Comparison of ENCODE assay signal across 8 cellular contexts in the genomic region with DNA sequence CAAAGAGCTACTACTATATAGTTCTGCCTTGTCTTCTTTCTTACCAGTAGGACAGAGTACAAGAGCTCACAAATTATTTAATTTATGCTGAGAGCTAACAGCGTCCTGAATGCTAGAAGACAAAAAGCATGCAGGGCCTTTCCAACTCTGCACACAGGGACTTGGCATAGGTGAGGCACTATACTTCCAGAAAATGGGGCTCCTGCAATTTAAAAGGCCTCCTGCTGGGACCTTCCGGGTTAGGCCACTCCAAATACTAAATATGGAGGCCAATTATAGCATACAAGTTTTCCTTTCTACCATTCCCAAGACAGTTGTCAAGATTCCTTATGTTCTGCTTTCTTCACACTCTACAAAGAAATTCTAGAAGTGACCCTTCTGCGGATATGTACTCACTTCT. TPM values are rescaled to one million over a fixed set of nuclear protein-coding genes. Genes with fewer than 3 reads are reported as not detected.
A peak's percentile ranks its signal among the peaks of the same experiment; 100 is the strongest.
DNase-seq lines count a peak whose midpoint lies in the region; ATAC-seq, FAIRE-seq and TF ChIP-seq lines count a peak whose summit lies in the region.

No MANE protein-coding gene starts in this region.

- DNase-seq in CD4-positive, alpha-beta memory T cell = peak in 1 of 5 donors; percentile 9
- DNase-seq in H7 (peak; percentile 17), RPMI7951 (ENCODE audit: low read depth) (peak; percentile 8), endothelial cell of umbilical vein (ENCODE audit: low read depth, low spot score) (peak; percentile 29), osteoblast (ENCODE audit: insufficient read length, low spot score, missing footprints) (peak; percentile 69), hippocampal formation (lab: John Stamatoyannopoulos, UW) (no peak), germinal center (ENCODE audit: low spot score) (no peak)

- no peaks in the 10 kb centered on the region for H3K9me1 ChIP-seq in endothelial cell of umbilical vein (replicated peaks; ENCODE audit: control insufficient read depth, extremely low read depth, insufficient read depth, low read length)

- H3K79me2 ChIP-seq in endothelial cell of umbilical vein (ENCODE audit: control insufficient read depth, insufficient read depth, low read length) = peaks cover 56% of the 10 kb centered on the region
- H3K79me2 ChIP-seq in osteoblast (ENCODE audit: insufficient read depth, low read length) = peaks cover 60% of the 10 kb centered on the region

- peak overlapping the region in 6 of 7 donors; percentile 15 to 97 (median 66) for H3K27ac Mint-ChIP-seq in CD4-positive, alpha-beta memory T cell

- CTCF ChIA-PET in CD4-positive, alpha-beta memory T cell (lab: Charles Lee; ENCODE audit: partially characterized antibody) = interaction anchor here (3.6 kb wide), 1 partner anchor 16 kb away, joined by 49 read pairs; a partner anchor contains a TSS
- CTCF ChIA-PET in endothelial cell of umbilical vein (lab: Charles Lee) = interaction anchor here (1.0 to 2.3 kb wide), 2 partner anchors 18 to 176 kb away, joined by 3 to 8 read pairs; a partner anchor contains a TSS

- no peak for TF ChIP-seq POLR2A in endothelial cell of umbilical vein (IDR thresholded peaks at IDR 0.05; ENCODE audit: low read depth, low read length)

- peaks cover 36% of the 10 kb centered on the region for H3K4me1 ChIP-seq in CD4-positive, alpha-beta memory T cell (ENCODE audit: insufficient read depth, low read length)
- H3K4me1 ChIP-seq in endothelial cell of umbilical vein (ENCODE audit: control insufficient read depth, extremely low read depth, insufficient read depth, low read length) = peaks cover 26% of the 10 kb centered on the region
- H3K4me1 ChIP-seq in osteoblast (ENCODE audit: insufficient read depth, low read length) = peaks cover 20% of the 10 kb centered on the region

- POLR2A ChIA-PET in CD4-positive, alpha-beta memory T cell (lab: Charles Lee; ENCODE audit: partially characterized antibody) = interaction anchor here (2.7 to 3.1 kb wide), 2 partner anchors 17 to 22 kb away, joined by 8 to 74 read pairs; a partner anchor contains a TSS
- POLR2A ChIA-PET in endothelial cell of umbilical vein (lab: Charles Lee) = interaction anchor here (2.0 kb wide), 1 partner anchor 18 kb away, joined by 9 read pairs; a partner anchor contains a TSS

- H3K36me3 ChIP-seq in CD4-positive, alpha-beta memory T cell (ENCODE audit: insufficient read depth, low read length) = no peaks in the 10 kb centered on the region
- peaks cover 1% of the 10 kb centered on the region for H3K36me3 ChIP-seq in H7 (replicated peaks; ENCODE audit: control insufficient read depth, insufficient read depth, low read length)
- H3K36me3 ChIP-seq in endothelial cell of umbilical vein (ENCODE audit: control insufficient read depth in 2 of 2, extremely low read depth in 1 of 2, insufficient read depth in 2 of 2, low read length in 2 of 2) = peaks cover 0 to 4% of the 10 kb centered on the region in 2 experiments
- peaks cover 7% of the 10 kb centered on the region for H3K36me3 ChIP-seq in osteoblast (ENCODE audit: insufficient read depth, low read length)

- no peak for TF ChIP-seq CTCF in endothelial cell of umbilical vein (IDR thresholded peaks at IDR 0.05; ENCODE audit: extremely low read depth in 1 of 2, insufficient read depth in 1 of 2, low read depth in 1 of 2, low read length in 2 of 2)
- TF ChIP-seq CTCF in osteoblast (IDR thresholded peaks at IDR 0.05; ENCODE audit: extremely low read depth, low read depth, low read length) = no peak

- no peaks in the 10 kb centered on the region for H3K27me3 ChIP-seq in CD4-positive, alpha-beta memory T cell (ENCODE audit: insufficient read depth, low read length)
- H3K27me3 ChIP-seq in H7 (ENCODE audit: control insufficient read depth, insufficient read depth, low read length) (no peaks in the 10 kb centered on the region), endothelial cell of umbilical vein (ENCODE audit: control insufficient read depth in 2 of 2, insufficient read depth in 2 of 2, low read length in 2 of 2) (peaks cover 0 to 4% of the 10 kb centered on the region in 2 experiments), osteoblast (ENCODE audit: insufficient read depth, low read length) (peaks cover 6% of the 10 kb centered on the region)

- intact Hi-C loops in CD4-positive, alpha-beta memory T cell (cut with micrococcal nuclease) = loop anchor here (2.0 kb wide), 1 partner anchor 20 kb away; no protein-coding TSS in a partner anchor
- intact Hi-C loops in endothelial cell of umbilical vein (cut with micrococcal nuclease) = loop anchor here (5.0 kb wide), 2 partner anchors 441 to 536 kb away; no protein-coding TSS in a partner anchor

- H3K4me1 Mint-ChIP-seq in CD4-positive, alpha-beta memory T cell = peaks cover 16 to 34% (median 26%) of the 10 kb centered on the region in 4 donors

- dilution Hi-C loops in endothelial cell of umbilical vein (cut with MboI; ENCODE audit: extremely low pct_ligation_motif_present, low sequenced_read_pairs) = no loop called here

- ATAC-seq in HG03045 (IDR thresholded peaks at IDR 0.05; ENCODE audit: unreplicated experiment) = no peak

- H3K4me2 ChIP-seq in endothelial cell of umbilical vein (ENCODE audit: insufficient read depth, low read length) (peak overlapping the region; percentile 74), osteoblast (ENCODE audit: insufficient read depth, low read length) (peak overlapping the region; percentile 99)

- no peaks in the 10 kb centered on the region for H3K9me3 Mint-ChIP-seq in CD4-positive, alpha-beta memory T cell

- H3K27me3 Mint-ChIP-seq in CD4-positive, alpha-beta memory T cell = peaks cover 8 to 13% of the 10 kb centered on the region in 2 donors

- peak overlapping the region; percentile 54 for H3K9ac ChIP-seq in endothelial cell of umbilical vein (replicated peaks; ENCODE audit: extremely low read depth, insufficient read depth, low read length)

- H2AFZ ChIP-seq in endothelial cell of umbilical vein (ENCODE audit: low read depth, low read length) (no peak overlapping the region), osteoblast (ENCODE audit: low read length) (no peak overlapping the region)

- H3K9me3 ChIP-seq in CD4-positive, alpha-beta memory T cell (ENCODE audit: control insufficient read depth in 1 of 2, low read length in 2 of 2) = no peaks in the 10 kb centered on the region
- H3K9me3 ChIP-seq in endothelial cell of umbilical vein (replicated peaks; ENCODE audit: control insufficient read depth, insufficient read depth, low read length) (no peaks in the 10 kb centered on the region), osteoblast (ENCODE audit: low read depth, low read length) (no peaks in the 10 kb centered on the region)

- no peaks in the 10 kb centered on the region for H4K20me1 ChIP-seq in endothelial cell of umbilical vein (replicated peaks; ENCODE audit: control insufficient read depth, extremely low read depth, insufficient read depth, low read length)
- H4K20me1 ChIP-seq in osteoblast (ENCODE audit: insufficient read depth, low read length) = peaks cover 6% of the 10 kb centered on the region

- H3K4me3 ChIP-seq in CD4-positive, alpha-beta memory T cell (ENCODE audit: low read length in 2 of 2) = peak overlapping the region; percentile 19 to 58
- peak overlapping the region; percentile 95 for H3K4me3 ChIP-seq in H7 (ENCODE audit: insufficient read depth, low read depth, low read length)
- H3K4me3 ChIP-seq in endothelial cell of umbilical vein (replicated peaks in 1 of 3; ENCODE audit: insufficient read depth in 1 of 3, low read depth in 1 of 3, low read length in 3 of 3) = peak overlapping the region; percentile 64 to 94 (median 73)
- peak overlapping the region; percentile 92 for H3K4me3 ChIP-seq in osteoblast (ENCODE audit: insufficient read depth, low read length)

- peak overlapping the region; percentile 86 to 97 (median 94) for H3K4me3 Mint-ChIP-seq in CD4-positive, alpha-beta memory T cell

- FAIRE-seq in endothelial cell of umbilical vein (lab: Jason Lieb, UNC) = no peak

- peaks cover 8 to 21% of the 10 kb centered on the region in 2 donors for H3K36me3 Mint-ChIP-seq in CD4-positive, alpha-beta memory T cell

- H3K27ac ChIP-seq in CD4-positive, alpha-beta memory T cell (ENCODE audit: low read depth, low read length) = no peak overlapping the region
- H3K27ac ChIP-seq in endothelial cell of umbilical vein (ENCODE audit: insufficient read depth, low read depth, low read length) (no peak overlapping the region), osteoblast (ENCODE audit: low read depth, low read length) (peak overlapping the region; percentile 40)

- no TSS peak for BruUV-seq in endothelial cell of umbilical vein (replicated peaks; lab: Mats Ljungman, UMichigan)

TF ChIP-seq in endothelial cell of umbilical vein, 7 proteins besides CTCF, POLR2A, EP300 and RAD21 (continues in another document):
- no peak for TF ChIP-seq FOS (IDR thresholded peaks at IDR 0.05; ENCODE audit: borderline replicate concordance, insufficient read depth, low read length)

RNA-seq across cellular contexts. Expression of a gene that starts 0.9 kb away (rescaled TPM):
- 10 to 100 TPM; 14.4 TPM for total RNA-seq in CD4-positive, alpha-beta memory T cell
- 10 to 100 TPM; 21.9 to 28.1 TPM for polyA plus RNA-seq in CD4-positive, alpha-beta memory T cell
- total RNA-seq in H7 (2014; rRNA removed; shearing (Covaris generic)) = 118 and 128 TPM in 2 replicates
- total RNA-seq in RPMI7951 (2014; rRNA removed; shearing (Covaris generic)) = 81.6 and 106 TPM in 2 replicates
- total RNA-seq in endothelial cell of umbilical vein (49.8 and 52.9 TPM in 2 replicates), osteoblast (45.7 and 60.1 TPM in 2 replicates)
- 32.8 and 32.9 TPM in 2 replicates for polyA plus RNA-seq in endothelial cell of umbilical vein
- polyA plus RNA-seq in endothelial cell of umbilical vein (2011; cell fraction: cytosol; rRNA removed) = 40.5 and 45.7 TPM in 2 replicates
- 19.6 and 25.7 TPM in 2 replicates for polyA plus RNA-seq in endothelial cell of umbilical vein (2011; cell fraction: nucleus; rRNA removed)
- polyA plus RNA-seq in endothelial cell of umbilical vein (2012) = 80.7 and 97.5 TPM in 2 replicates
- 12.4 and 12.5 TPM in 2 replicates for polyA minus RNA-seq in endothelial cell of umbilical vein
- polyA minus RNA-seq in endothelial cell of umbilical vein (2011; cell fraction: cytosol; rRNA and poly(A)+ RNA removed) = 27.4 TPM
- 10.6 and 24.5 TPM in 2 replicates for polyA minus RNA-seq in endothelial cell of umbilical vein (2011; cell fraction: nucleus; rRNA and poly(A)+ RNA removed)

RNA-seq across cellular contexts. Expression of a gene that starts 18.2 kb away (rescaled TPM):
- total RNA-seq in CD4-positive, alpha-beta memory T cell = 1 to 10 TPM; 3.9 to 4.2 TPM
- 1 to 10 TPM in 1 of 2 donors, under 1 TPM in 1; 0.58 to 1.1 TPM for polyA plus RNA-seq in CD4-positive, alpha-beta memory T cell
- 10.3 and 11.9 TPM in 2 replicates for total RNA-seq in H7 (2014; rRNA removed; shearing (Covaris generic))
- 13.8 and 18.5 TPM in 2 replicates for total RNA-seq in RPMI7951 (2014; rRNA removed; shearing (Covaris generic))
- total RNA-seq in endothelial cell of umbilical vein (4.2 and 5.7 TPM in 2 replicates), osteoblast (82.2 and 100 TPM in 2 replicates)
- 1.5 and 1.9 TPM in 2 replicates for polyA plus RNA-seq in endothelial cell of umbilical vein
- polyA plus RNA-seq in endothelial cell of umbilical vein (2011; cell fraction: cytosol; rRNA removed) = 1.3 and 2.3 TPM in 2 replicates
- polyA plus RNA-seq in endothelial cell of umbilical vein (2011; cell fraction: nucleus; rRNA removed) = 5.6 and 6.8 TPM in 2 replicates
- 2.2 and 2.5 TPM in 2 replicates for polyA plus RNA-seq in endothelial cell of umbilical vein (2012)
- 4.2 and 5.3 TPM in 2 replicates for polyA minus RNA-seq in endothelial cell of umbilical vein
- polyA minus RNA-seq in endothelial cell of umbilical vein (2011; cell fraction: cytosol; rRNA and poly(A)+ RNA removed) = 4.8 TPM
- 13.1 and 15.8 TPM in 2 replicates for polyA minus RNA-seq in endothelial cell of umbilical vein (2011; cell fraction: nucleus; rRNA and poly(A)+ RNA removed)

Comparison
In these comparisons a context has a peak if more than half of its experiments do, and no peak if none do; other contexts are left out.
1. DNase-seq: peak in H7 (single experiment), RPMI7951 (single experiment), endothelial cell of umbilical vein (single experiment) and osteoblast (single experiment); none in hippocampal formation (0 of 2) and germinal center (single experiment).
2. H3K4me3 ChIP-seq: peak in every context shown above with its lines; median percentile 95 in H7; 92 in osteoblast; 73 in endothelial cell of umbilical vein; 38 in CD4-positive, alpha-beta memory T cell.